ENCODE assay signal across 26 cellular contexts in the genomic region with DNA sequence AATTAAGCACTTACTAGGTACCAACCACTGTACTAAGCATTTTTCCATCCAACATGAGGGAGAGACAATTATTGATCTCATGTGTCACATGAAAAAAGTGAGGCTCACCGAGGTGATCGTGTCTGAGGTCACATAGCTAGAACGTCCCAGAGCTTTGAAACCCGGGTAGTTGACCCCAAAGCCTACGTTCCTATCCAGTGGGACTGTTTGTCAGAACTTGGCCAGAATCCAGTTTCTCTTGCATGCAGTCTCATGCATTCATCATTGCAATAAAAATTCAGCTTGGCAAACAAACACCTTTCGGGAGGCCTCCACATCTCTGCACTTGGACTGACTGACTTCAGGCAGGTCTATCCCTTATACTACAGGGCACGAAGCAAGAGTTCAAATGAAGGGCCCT. TPM values are rescaled to one million over a fixed set of nuclear protein-coding genes. Genes with fewer than 3 reads are reported as not detected.
DNase-seq lines count a peak whose midpoint lies in the region; ATAC-seq, FAIRE-seq and TF ChIP-seq lines count a peak whose summit lies in the region.
"Had no signal": no experiment of that assay in that cellular context is flagged by ENCODE, and none has a peak within 500 bp of the region (broad histone marks: within the 10 kb centered on the region; RNA-seq: fewer than 3 reads in every experiment).

No MANE protein-coding gene starts in this region.

- WGBS in heart left ventricle, 4 donors = 64 to 86% (median 75%) methylated on average over 7 of the region's 7 CpGs

- peak overlapping the region; percentile 66 for H3K4me2 ChIP-seq in keratinocyte (ENCODE audit: control insufficient read depth, extremely low read depth, insufficient read depth, low read depth, low read length)
- H3K4me2 ChIP-seq: KMS-11 had no signal

- no peaks in the 10 kb centered on the region for H3K9me1 ChIP-seq in keratinocyte (ENCODE audit: control insufficient read depth, extremely low read depth, insufficient read depth, low read length)

- TF ChIP-seq CTCF in heart left ventricle (IDR thresholded peaks at IDR 0.05) = no peak
- TF ChIP-seq CTCF in RWPE1 (conservative IDR thresholded peaks at IDR 0.05; ENCODE audit: low read depth) = no peak
- no peak for TF ChIP-seq CTCF in keratinocyte (optimal IDR thresholded peaks at IDR 0.05 in 1 of 3, IDR thresholded peaks at IDR 0.05 in 1 of 3, conservative IDR thresholded peaks at IDR 0.05 in 1 of 3; ENCODE audit: extremely low read depth in 1 of 3, insufficient read depth in 2 of 3, low read length in 3 of 3)
- TF ChIP-seq CTCF in uterus (IDR thresholded peaks at IDR 0.05) = no peak

- FAIRE-seq in keratinocyte (lab: Jason Lieb, UNC) = peak; percentile 68
- FAIRE-seq: TTC549 had no signal

- peak overlapping the region; percentile 80 for H3K9ac ChIP-seq in keratinocyte (ENCODE audit: control insufficient read depth, extremely low read depth, insufficient read depth, low read length)
- H3K9ac ChIP-seq: KMS-11 had no signal

- intact Hi-C loops in cardiac septum (cut with DNase I) = no loop called here
- intact Hi-C loops in heart left ventricle (cut with DNase I) = no loop called here
- intact Hi-C loops in uterus (cut with DNase I; ENCODE audit: low total_unique reads) = no loop called here

- dilution Hi-C loops in keratinocyte (cut with MboI; ENCODE audit: extremely low pct_ligation_motif_present, low sequenced_read_pairs) = no loop called here

- TF ChIP-seq POLR2A in heart left ventricle (IDR thresholded peaks at IDR 0.05) (no peak), uterus (IDR thresholded peaks at IDR 0.05) (no peak)

- H4K20me1 ChIP-seq in keratinocyte (ENCODE audit: control insufficient read depth, extremely low read depth, insufficient read depth, low read length) = no peaks in the 10 kb centered on the region

- H2AFZ ChIP-seq in keratinocyte (ENCODE audit: control insufficient read depth, low read length) = no peak overlapping the region

- no peaks in the 10 kb centered on the region for H3K4me1 ChIP-seq in heart left ventricle
- H3K4me1 ChIP-seq in keratinocyte (ENCODE audit: control insufficient read depth, extremely low read depth, insufficient read depth, low read length) = peaks cover 71% of the 10 kb centered on the region
- H3K4me1 ChIP-seq in uterus = no peaks in the 10 kb centered on the region

- H3K9me3 ChIP-seq in heart left ventricle (no peaks in the 10 kb centered on the region), keratinocyte (ENCODE audit: control insufficient read depth, low read depth, low read length) (no peaks in the 10 kb centered on the region), uterus (no peaks in the 10 kb centered on the region)
- H3K9me3 ChIP-seq: gastrocnemius medialis had no signal

- H3K79me2 ChIP-seq in keratinocyte (ENCODE audit: control insufficient read depth, insufficient read depth, low read length) = no peaks in the 10 kb centered on the region

- peaks cover 0 to 31% (median 0%) of the 10 kb centered on the region in 9 donors for H3K27me3 ChIP-seq in heart left ventricle
- H3K27me3 ChIP-seq in keratinocyte (ENCODE audit: control insufficient read depth, extremely low read depth, insufficient read depth, low read length) = no peaks in the 10 kb centered on the region
- no peaks in the 10 kb centered on the region for H3K27me3 ChIP-seq in uterus
- H3K27me3 ChIP-seq: gastrocnemius medialis had no signal

- H3K27ac ChIP-seq in heart left ventricle (no peak overlapping the region), RWPE1 (peak overlapping the region; percentile 98), keratinocyte (ENCODE audit: control insufficient read depth, insufficient read depth, low read length) (peak overlapping the region; percentile 95), uterus (no peak overlapping the region)
- H3K27ac ChIP-seq: gastrocnemius medialis, KMS-11, SK-N-MC had no signal

- no peaks in the 10 kb centered on the region for H3K36me3 ChIP-seq in heart left ventricle
- no peaks in the 10 kb centered on the region for H3K36me3 ChIP-seq in keratinocyte (ENCODE audit: control insufficient read depth in 2 of 2, extremely low read depth in 1 of 2, insufficient read depth in 2 of 2, low read length in 2 of 2)
- H3K36me3 ChIP-seq in uterus = no peaks in the 10 kb centered on the region
- H3K36me3 ChIP-seq: gastrocnemius medialis had no signal

- ATAC-seq in heart left ventricle (no peak), SK-N-SH treated with all-trans-retinoic acid at 6 μM for 48 hours (no peak), HG03159 (IDR thresholded peaks at IDR 0.05; ENCODE audit: unreplicated experiment) (no peak)
- ATAC-seq: CD8-positive, alpha-beta T cell; effector memory CD8-positive, alpha-beta T cell; gastrocnemius medialis; left cardiac atrium had no signal

- POLR2A ChIA-PET in RWPE1 (lab: Yijun Ruan, JAX; ENCODE audit: low non-redundant PET) = interaction anchor here (0.6 to 2.7 kb wide), 5 partner anchors 16 to 93 kb away, joined by 3 to 7 read pairs (median 5); partner anchors contain the start of gene FAT2

- DNase-seq in cardiac septum (ENCODE audit: low spot score) = peak; percentile 6
- no peak for DNase-seq in heart left ventricle
- no peak for DNase-seq in RWPE1 (ENCODE audit: low spot score)
- DNase-seq in keratinocyte (ENCODE audit: low read depth, low spot score) = no peak
- no peak for DNase-seq in uterus
- DNase-seq: activated CD4-positive, CD25-positive, alpha-beta regulatory T cell; activated gamma-delta T cell treated with Interleukin-2 at 50 U/mL for 16 hours; activated naive CD8-positive, alpha-beta T cell treated with anti-CD3 and anti-CD28 coated beads, Interleukin-2, amount 10 ng/mL, durations not matched to agents 7 days and 5 days; CD8-positive, alpha-beta T cell; effector memory CD8-positive, alpha-beta T cell; gastrocnemius medialis; hippocampal formation; left cardiac atrium; NCI-H1417 treated with DMSO at 0.1 percent for 48 hours; NCI-H2081 treated with DMSO at 0.1 percent for 48 hours; NCI-H82; retina; stimulated activated naive CD4-positive, alpha-beta T cell treated with Interleukin-2 at 50 U/mL for 16 hours had no signal

- CTCF ChIA-PET in RWPE1 (lab: Yijun Ruan, JAX) = interaction anchor here (0.7 to 1.6 kb wide), 5 partner anchors 22 to 127 kb away, joined by 3 to 7 read pairs (median 3); no protein-coding TSS in a partner anchor

- no peak overlapping the region for H3K4me3 ChIP-seq in heart left ventricle
- H3K4me3 ChIP-seq in keratinocyte (ENCODE audit: control insufficient read depth in 2 of 3, extremely low read depth in 1 of 3, insufficient read depth in 2 of 3, low read depth in 1 of 3, low read length in 3 of 3) = peak overlapping the region in 1 of 3 experiments; percentile 22
- H3K4me3 ChIP-seq in uterus = no peak overlapping the region
- H3K4me3 ChIP-seq: gastrocnemius medialis, SK-N-MC had no signal

TF ChIP-seq in SK-N-SH treated with all-trans-retinoic acid at 6 μM for 48 hours, 23 proteins besides CTCF, POLR2A, EP300 and RAD21 (continues in another document):
- TF ChIP-seq GLIS3 (CRISPR knock-in tag; IDR thresholded peaks at IDR 0.05) (no peak), CREB5 (CRISPR knock-in tag; IDR thresholded peaks at IDR 0.05; ENCODE audit: low read depth) (no peak), BACH2 (CRISPR knock-in tag; IDR thresholded peaks at IDR 0.05; ENCODE audit: borderline replicate concordance) (no peak), ZFP3 (CRISPR knock-in tag; IDR thresholded peaks at IDR 0.05) (no peak), ARNTL (CRISPR knock-in tag; IDR thresholded peaks at IDR 0.05; ENCODE audit: borderline replicate concordance, low read depth) (no peak), ZFP30 (CRISPR knock-in tag; IDR thresholded peaks at IDR 0.05) (no peak), TOX (CRISPR knock-in tag; IDR thresholded peaks at IDR 0.05; ENCODE audit: borderline replicate concordance) (no peak), POU6F1 (CRISPR knock-in tag; IDR thresholded peaks at IDR 0.05; ENCODE audit: borderline replicate concordance, low read depth) (no peak), PPARA (CRISPR knock-in tag; IDR thresholded peaks at IDR 0.05; ENCODE audit: borderline replicate concordance) (no peak)

RNA-seq across cellular contexts. Expression of gene FAT2, which starts 23.4 kb away (rescaled TPM):
- total RNA-seq in cardiac septum = 0.05 TPM
- total RNA-seq in heart left ventricle = under 1 TPM in 6 of 9 donors, not detected in 3; 0.02 to 0.18 (median 0.06) TPM
- polyA plus RNA-seq in heart left ventricle = under 1 TPM; 0.01 to 0.04 TPM
- 35.0 to 58.0 TPM (median 51.5 TPM) in 3 replicates for polyA plus RNA-seq in keratinocyte
- 20.3 TPM for polyA plus RNA-seq in keratinocyte (2011; ENCODE audit: low read depth)
- polyA plus RNA-seq in keratinocyte (2011; cell fraction: cytosol; rRNA removed) = 12.5 and 14.2 TPM in 2 replicates
- polyA plus RNA-seq in keratinocyte (2011; cell fraction: nucleus; rRNA removed) = 217 and 259 TPM in 2 replicates
- polyA plus RNA-seq in keratinocyte (2012; ENCODE audit: low replicate concordance) = 44.0 and 58.0 TPM in 2 replicates
- polyA minus RNA-seq in keratinocyte = 219 to 287 TPM (median 236 TPM) in 3 replicates
- 63.1 TPM for polyA minus RNA-seq in keratinocyte (2011; cell fraction: cytosol; rRNA and poly(A)+ RNA removed)
- polyA minus RNA-seq in keratinocyte (2011; cell fraction: nucleus; rRNA and poly(A)+ RNA removed) = 484 and 633 TPM in 2 replicates
- total RNA-seq in uterus = 1 to 10 TPM in 1 of 4 donors, under 1 TPM in 1, not detected in 2; 0.12 to 9.1 TPM
- total RNA-seq: A673; activated naive CD8-positive, alpha-beta T cell treated with anti-CD3 and anti-CD28 coated beads, Interleukin-2, amount 10 ng/mL, durations not matched to agents 7 days and 5 days; CD8-positive, alpha-beta T cell; gastrocnemius medialis; lung microvascular endothelial cell; T-helper 1 cell treated with Interleukin-12 subunit alpha and Interleukin-12 subunit beta and Interleukin-4 antibody, amounts not matched to agents 30 ng/mL and 1 ng/mL, for 36 hours had no signal

Comparison
In these comparisons a context has a peak if more than half of its experiments do, and no peak if none do; other contexts are left out.
1. H3K27ac ChIP-seq: peak in RWPE1 (single experiment) and keratinocyte (single experiment); none in heart left ventricle (0 of 12) and uterus (0 of 2).